Comparison of ENCODE assay signal across 15 cellular contexts in genomic region chr4:94488667-94489066, GRCh38. TPM values are rescaled to one million over a fixed set of nuclear protein-coding genes. Genes with fewer than 3 reads are reported as not detected.
DNase-seq lines count a peak whose midpoint lies in the region; ATAC-seq and TF ChIP-seq lines count a peak whose summit lies in the region.
"Had no signal": no experiment of that assay in that cellular context is flagged by ENCODE, and none has a peak within 500 bp of the region (broad histone marks: within the 10 kb centered on the region; RNA-seq: fewer than 3 reads in every experiment).

No MANE protein-coding gene starts in this region.

- H3K9me3 ChIP-seq in right atrium auricular region: no peaks in the 10 kb centered on the region
- H3K9me3 ChIP-seq: thoracic aorta had no signal

- peaks cover 8% of the 10 kb centered on the region for H3K36me3 ChIP-seq in right atrium auricular region
- H3K36me3 ChIP-seq in mesendoderm (ENCODE audit: control insufficient read depth, insufficient read depth, low read length): no peaks in the 10 kb centered on the region
- H3K36me3 ChIP-seq: thoracic aorta had no signal

- no peaks in the 10 kb centered on the region for H3K9me3 Mint-ChIP-seq in chondrocyte (ENCODE audit: low read depth)
- H3K9me3 Mint-ChIP-seq: activated naive CD4-positive, alpha-beta T cell treated with anti-CD3 and anti-CD28 coated beads for 36 hours; T-helper 1 cell treated with Interleukin-12 subunit alpha and Interleukin-12 subunit beta and Interleukin-4 antibody, amounts not matched to agents 30 μg/mL and 1 μg/mL, for 36 hours had no signal

- peak overlapping the region; percentile 71 for H3K27ac Mint-ChIP-seq in chondrocyte (ENCODE audit: unreplicated experiment)
- H3K27ac Mint-ChIP-seq: activated naive CD4-positive, alpha-beta T cell treated with anti-CD3 and anti-CD28 coated beads for 36 hours; T-helper 1 cell treated with Interleukin-12 subunit alpha and Interleukin-12 subunit beta and Interleukin-4 antibody, amounts not matched to agents 30 μg/mL and 1 μg/mL, for 36 hours had no signal

- H4K8ac ChIP-seq in mesendoderm (ENCODE audit: low read depth, low read length): no peak overlapping the region

- H3K23ac ChIP-seq in mesendoderm (ENCODE audit: low read length): no peak overlapping the region

- DNase-seq in AG08395 (ENCODE audit: low spot score) (peak; percentile 41), M059J (ENCODE audit: low read depth) (peak; percentile 95), chondrocyte (ENCODE audit: low spot score) (no peak), right atrium auricular region (ENCODE audit: low spot score) (no peak), mesendoderm (no peak)
- DNase-seq: activated CD4-positive, alpha-beta T cell treated with anti-CD3 and anti-CD28 coated beads, Interleukin-2, amount 50 U/mL, for 48 hours; activated naive CD4-positive, alpha-beta T cell treated with anti-CD3 and anti-CD28 coated beads for 36 hours; NCI-H1436 treated with DMSO at 0.1 percent for 48 hours had no signal

- H3K79me1 ChIP-seq in mesendoderm (ENCODE audit: low read length): peaks cover 4% of the 10 kb centered on the region

- H3K4ac ChIP-seq in mesendoderm (ENCODE audit: low read depth, low read length): no peak overlapping the region

- no CpG with 5 or more reads among the region's 4 CpGs for WGBS in mesendoderm (ENCODE audit: extremely low coverage, insufficient coverage, low lambda C conversion rate)

- H3K4me2 ChIP-seq in mesendoderm (ENCODE audit: low read length): no peak overlapping the region

- no peak overlapping the region for H2BK5ac ChIP-seq in mesendoderm (ENCODE audit: low read length)

- H3K56ac ChIP-seq in mesendoderm (ENCODE audit: low read length): no peak overlapping the region

- no peaks in the 10 kb centered on the region for H3K27me3 ChIP-seq in right atrium auricular region
- H3K27me3 ChIP-seq in mesendoderm (ENCODE audit: insufficient read depth, low read length, poor library complexity): no peaks in the 10 kb centered on the region

- no peak overlapping the region for H3K9ac ChIP-seq in mesendoderm (ENCODE audit: low read length)

- no peak for TF ChIP-seq CTCF in chondrocyte (IDR thresholded peaks at IDR 0.05)
- no peak for TF ChIP-seq CTCF in right atrium auricular region (IDR thresholded peaks at IDR 0.05)

- H2BK120ac ChIP-seq in mesendoderm (ENCODE audit: low read depth, low read length): no peak overlapping the region

- no peak overlapping the region for H3K4me3 Mint-ChIP-seq in chondrocyte (ENCODE audit: unreplicated experiment)
- H3K4me3 Mint-ChIP-seq: activated naive CD4-positive, alpha-beta T cell treated with anti-CD3 and anti-CD28 coated beads for 36 hours; T-helper 1 cell treated with Interleukin-12 subunit alpha and Interleukin-12 subunit beta and Interleukin-4 antibody, amounts not matched to agents 30 μg/mL and 1 μg/mL, for 36 hours had no signal

- H3K4me3 ChIP-seq in right atrium auricular region (no peak overlapping the region), mesendoderm (ENCODE audit: low read length) (no peak overlapping the region)
- H3K4me3 ChIP-seq: thoracic aorta had no signal

- H3K4me1 ChIP-seq in right atrium auricular region (peaks cover 0 to 58% of the 10 kb centered on the region in 2 donors), mesendoderm (ENCODE audit: control insufficient read depth, low read depth, low read length) (no peaks in the 10 kb centered on the region)

- H3K4me1 Mint-ChIP-seq in chondrocyte (ENCODE audit: low read depth): peaks cover 67% of the 10 kb centered on the region

- H3K27ac ChIP-seq in right atrium auricular region: peak overlapping the region; percentile 12 to 61
- H3K27ac ChIP-seq in mesendoderm (ENCODE audit: low read depth, low read length): no peak overlapping the region

- no peak overlapping the region for H2BK15ac ChIP-seq in mesendoderm (replicated peaks; ENCODE audit: low read depth)

- peaks cover 9% of the 10 kb centered on the region for H3K79me2 ChIP-seq in mesendoderm (ENCODE audit: control insufficient read depth, insufficient read depth, low read length)

- no peak overlapping the region for H2AK5ac ChIP-seq in mesendoderm (ENCODE audit: low read length)

- H3K27me3 Mint-ChIP-seq in chondrocyte (ENCODE audit: low read depth): no peaks in the 10 kb centered on the region

- ATAC-seq in HG02763 (IDR thresholded peaks at IDR 0.05; ENCODE audit: unreplicated experiment) (no peak), HG02678 (IDR thresholded peaks at IDR 0.05; ENCODE audit: unreplicated experiment) (no peak), HG02973 (IDR thresholded peaks at IDR 0.05; ENCODE audit: unreplicated experiment) (no peak)
- ATAC-seq: HepG2, sciatic nerve had no signal

- H4K5ac ChIP-seq in mesendoderm (ENCODE audit: low read length): no peak overlapping the region

- no peak overlapping the region for H3K18ac ChIP-seq in mesendoderm (ENCODE audit: low read length)

- H3K36me3 Mint-ChIP-seq in chondrocyte (ENCODE audit: low read depth): peaks cover under 1% of the 10 kb centered on the region

RNA-seq across cellular contexts. Expression of gene PDLIM5, which starts 36.9 kb away (rescaled TPM):
- 49.8 and 54.3 TPM in 2 replicates for total RNA-seq in M059J (2014; rRNA removed; shearing (Covaris generic))
- total RNA-seq in chondrocyte: 268 to 329 TPM (median 317 TPM) in 3 replicates
- 100 to 1,000 TPM; 598 to 841 TPM for total RNA-seq in right atrium auricular region
- 73.1 TPM for polyA plus RNA-seq in mesendoderm (2013, experiment 1 of 2)
- polyA plus RNA-seq in mesendoderm (2013, experiment 2 of 2): 75.8 TPM

Comparison
In these comparisons a context has a peak if more than half of its experiments do, and no peak if none do; other contexts are left out.
1. DNase-seq: peak in AG08395 (single experiment) and M059J (single experiment); none in chondrocyte (single experiment), right atrium auricular region (single experiment) and mesendoderm (single experiment).